ENCODE assay signal across 8 cellular contexts in genomic region chr1:13699510-13699909, GRCh38. TPM values are rescaled to one million over a fixed set of nuclear protein-coding genes. Genes with fewer than 3 reads are reported as not detected.
DNase-seq lines count a peak whose midpoint lies in the region; ATAC-seq and TF ChIP-seq lines count a peak whose summit lies in the region.

No MANE protein-coding gene starts in this region.

- H3K27ac ChIP-seq in MM.1S (ENCODE audit: low read length): no peak overlapping the region

- 0 out of 2 replicates have a peak, but pooled peaks cover 13% of the 10 kb centered on the region for H3F3A ChIP-seq in MM.1S (ENCODE audit: insufficient read depth, low read length)

- H2AFZ ChIP-seq in MM.1S (ENCODE audit: low read length): peak overlapping the region; percentile 90

- in situ Hi-C loops in astrocyte of the spinal cord (cut with HindIII; ENCODE audit: low sequenced_read_pairs): no loop called here

- H3K36me3 ChIP-seq in BE2C: no peaks in the 10 kb centered on the region
- H3K36me3 ChIP-seq in MM.1S (replicated peaks; ENCODE audit: insufficient read depth, low read length): no peaks in the 10 kb centered on the region

- H3K4me1 ChIP-seq in BE2C (no peaks in the 10 kb centered on the region), MM.1S (ENCODE audit: low read length) (peaks cover 10% of the 10 kb centered on the region)

- no peak for DNase-seq in BE2C
- no peak for DNase-seq in MM.1S
- DNase-seq in astrocyte of the spinal cord (ENCODE audit: low read depth, low spot score): no peak
- peak; percentile 4 for DNase-seq in stimulated activated CD4-positive, alpha-beta T cell treated with anti-CD3 and anti-CD28 coated beads, Interleukin-4, amount 100 ng/mL, for 1 hour
- DNase-seq in anterior cingulate cortex (lab: John Stamatoyannopoulos, UW): no peak
- no peak for DNase-seq in occipital lobe (lab: John Stamatoyannopoulos, UW)

- H3K79me2 ChIP-seq in MM.1S (ENCODE audit: low read length): no peaks in the 10 kb centered on the region

- peak overlapping the region; percentile 55 for H3K4me2 ChIP-seq in MM.1S (ENCODE audit: low read depth, low read length)

- no peaks in the 10 kb centered on the region for H3K9me3 ChIP-seq in BE2C
- no peaks in the 10 kb centered on the region for H3K9me3 ChIP-seq in MM.1S (replicated peaks; ENCODE audit: insufficient read depth, low read length)
- peaks cover 2% of the 10 kb centered on the region for H3K9me3 ChIP-seq in iPS-18c (ENCODE audit: control insufficient read depth, insufficient read depth, low read length)

- peak overlapping the region; percentile 60 for H3K4me3 ChIP-seq in BE2C (ENCODE audit: low read depth, low read length)
- peak overlapping the region; percentile 71 for H3K4me3 ChIP-seq in MM.1S (ENCODE audit: low read length)
- H3K4me3 ChIP-seq in astrocyte of the spinal cord (ENCODE audit: low read depth, low read length): peak overlapping the region; percentile 57
- H3K4me3 ChIP-seq in iPS-18c (ENCODE audit: insufficient read depth, low read depth, low read length): peak overlapping the region; percentile 46

- H3K27me3 ChIP-seq in BE2C (no peaks in the 10 kb centered on the region), MM.1S (replicated peaks; ENCODE audit: insufficient read depth, low read length) (no peaks in the 10 kb centered on the region)

- no peaks in the 10 kb centered on the region for H4K20me1 ChIP-seq in MM.1S (ENCODE audit: insufficient read depth, low read length)

- TF ChIP-seq CTCF in BE2C (IDR thresholded peaks at IDR 0.05; ENCODE audit: low read depth, low read length): no peak
- no peak for TF ChIP-seq CTCF in MM.1S (IDR thresholded peaks at IDR 0.05; ENCODE audit: low read length)
- TF ChIP-seq CTCF in astrocyte of the spinal cord (IDR thresholded peaks at IDR 0.05; ENCODE audit: low read depth, low read length): no peak

- ATAC-seq in GM19455 (IDR thresholded peaks at IDR 0.05; ENCODE audit: unreplicated experiment): no peak

- peak overlapping the region; percentile 68 for H3K9ac ChIP-seq in MM.1S (ENCODE audit: low read length)

- no peaks in the 10 kb centered on the region for H3K9me2 ChIP-seq in MM.1S (replicated peaks; ENCODE audit: insufficient read depth, low read length)

RNA-seq across cellular contexts. Expression of gene PRDM2, which starts 0.5 kb away (rescaled TPM):
- 15.2 TPM for polyA plus RNA-seq in BE2C (2012; ENCODE audit: insufficient read depth, insufficient read length, low read depth)
- total RNA-seq in occipital lobe: 36.8 TPM
